1 cellular context compared by ENCODE assay signal in genomic region chr12:68804654-68805591, GRCh38.
TF ChIP-seq lines count a peak whose summit lies in the region.

No MANE protein-coding gene starts in this region.

TF ChIP-seq in HepG2, 621 proteins besides CTCF, POLR2A, EP300 and RAD21 (continues in another document):
- TF ChIP-seq ZNF282 (IDR thresholded peaks at IDR 0.05; ENCODE audit: partially characterized antibody) = no peak
- TF ChIP-seq PRDM4 (CRISPR knock-in tag; IDR thresholded peaks at IDR 0.05; ENCODE audit: borderline replicate concordance) = no peak
- peak; percentile 62; the same call in 1 of the 2 replicates for TF ChIP-seq NCOA2 (CRISPR knock-in tag; IDR thresholded peaks at IDR 0.05)
- no peak for TF ChIP-seq E2F2 (CRISPR knock-in tag; IDR thresholded peaks at IDR 0.05; ENCODE audit: borderline replicate concordance)
- peak; percentile 85 for TF ChIP-seq AFF4 (CRISPR knock-in tag; IDR thresholded peaks at IDR 0.05)
- no peak; the same call in 1 of the 2 replicates for TF ChIP-seq ZNF816 (CRISPR knock-in tag; IDR thresholded peaks at IDR 0.05; ENCODE audit: borderline replicate concordance)
- TF ChIP-seq SNAPC4 (CRISPR knock-in tag; IDR thresholded peaks at IDR 0.05) = 0 out of 2 replicates have a peak, but pooled peaks have one; percentile 27
- no peak for TF ChIP-seq ZNF367 (CRISPR knock-in tag; IDR thresholded peaks at IDR 0.05; ENCODE audit: borderline replicate concordance)
- TF ChIP-seq ZNF740 (CRISPR knock-in tag; IDR thresholded peaks at IDR 0.05) = no peak
- TF ChIP-seq DNMT1 (CRISPR knock-in tag; IDR thresholded peaks at IDR 0.05) = 0 out of 2 replicates have a peak, but pooled peaks have one; percentile 58
- peak; percentile 94 for TF ChIP-seq TFAP4 (IDR thresholded peaks at IDR 0.05; ENCODE audit: borderline replicate concordance, low read depth)
- TF ChIP-seq ZSCAN21 (CRISPR knock-in tag; IDR thresholded peaks at IDR 0.05; ENCODE audit: borderline replicate concordance) = peak; percentile 90
- peak; percentile 69; the same call in 1 of the 2 replicates for TF ChIP-seq ZNF878 (CRISPR knock-in tag; IDR thresholded peaks at IDR 0.05)
- TF ChIP-seq PLRG1 (conservative IDR thresholded peaks at IDR 0.05) = no peak
- no peak for TF ChIP-seq ZNF776 (CRISPR knock-in tag; IDR thresholded peaks at IDR 0.05)
- TF ChIP-seq ZNF30 (CRISPR knock-in tag; IDR thresholded peaks at IDR 0.05) = peak; percentile 69; the same call in 1 of the 2 replicates
- no peak for TF ChIP-seq ZBTB46 (CRISPR knock-in tag; IDR thresholded peaks at IDR 0.05; ENCODE audit: borderline replicate concordance)
- TF ChIP-seq CBX5 (CRISPR knock-in tag; IDR thresholded peaks at IDR 0.05; ENCODE audit: borderline replicate concordance) = peak; percentile 63; the same call in 1 of the 2 replicates
- no peak for TF ChIP-seq CEBPB (IDR thresholded peaks at IDR 0.05; ENCODE audit: borderline replicate concordance, low read depth, low read length)
- TF ChIP-seq HDAC6 (IDR thresholded peaks at IDR 0.05; ENCODE audit: low read depth, low read length) = no peak
- TF ChIP-seq NONO (IDR thresholded peaks at IDR 0.05) = no peak
- peak; percentile 43; the same call in 1 of the 2 replicates for TF ChIP-seq NONO (CRISPR knock-in tag; conservative IDR thresholded peaks at IDR 0.05)
- peak; percentile 40; the same call in 1 of the 2 replicates for TF ChIP-seq E2F1 (CRISPR knock-in tag; IDR thresholded peaks at IDR 0.05)
- TF ChIP-seq SP2 (CRISPR knock-in tag; IDR thresholded peaks at IDR 0.05) = no peak
- no peak for TF ChIP-seq ZFAT (CRISPR knock-in tag; conservative IDR thresholded peaks at IDR 0.05)
- TF ChIP-seq HMGXB3 (CRISPR knock-in tag; IDR thresholded peaks at IDR 0.05; ENCODE audit: borderline replicate concordance) = peak; percentile 26; the same call in 1 of the 2 replicates
- TF ChIP-seq ZNF225 (CRISPR knock-in tag; IDR thresholded peaks at IDR 0.05) = peak; percentile 86; the same call in 1 of the 2 replicates
- no peak for TF ChIP-seq SRSF9 (IDR thresholded peaks at IDR 0.05; ENCODE audit: borderline replicate concordance, insufficient read depth, low read depth, low read length, poor library complexity, severe bottlenecking)
- TF ChIP-seq SP4 (CRISPR knock-in tag; IDR thresholded peaks at IDR 0.05) = peak; percentile 82
- TF ChIP-seq ZNF83 (CRISPR knock-in tag; IDR thresholded peaks at IDR 0.05; ENCODE audit: borderline replicate concordance) = no peak
